1 cellular context compared by ENCODE assay signal in genomic region chr17:63956296-63956920, GRCh38.
TF ChIP-seq lines count a peak whose summit lies in the region.

No MANE protein-coding gene starts in this region.

TF ChIP-seq in HepG2, 621 proteins besides CTCF, POLR2A, EP300 and RAD21 (continued from another document and continues in another):
- no peak for TF ChIP-seq ZNF687 (CRISPR knock-in tag; IDR thresholded peaks at IDR 0.05)
- no peak for TF ChIP-seq SP5 (CRISPR knock-in tag; IDR thresholded peaks at IDR 0.05; ENCODE audit: borderline replicate concordance, low read depth)
- TF ChIP-seq DPF2 (CRISPR knock-in tag; IDR thresholded peaks at IDR 0.05; ENCODE audit: borderline replicate concordance, low read depth), result no peak
- TF ChIP-seq SIX4 (CRISPR knock-in tag; IDR thresholded peaks at IDR 0.05), result no peak
- peak; percentile 90; the same call in 1 of the 2 replicates for TF ChIP-seq DNMT3B (CRISPR knock-in tag; conservative IDR thresholded peaks at IDR 0.05)
- no peak for TF ChIP-seq SMAD1 (CRISPR knock-in tag; IDR thresholded peaks at IDR 0.05; ENCODE audit: borderline replicate concordance, low read depth)
- no peak for TF ChIP-seq RNF2 (conservative IDR thresholded peaks at IDR 0.05; ENCODE audit: low read depth)
- peak; percentile 73; the same call in 1 of the 2 replicates for TF ChIP-seq NR2F6 (IDR thresholded peaks at IDR 0.05)
- TF ChIP-seq NR2F6 (CRISPR knock-in tag; IDR thresholded peaks at IDR 0.05), result peak; percentile 79
- TF ChIP-seq POLR2G (IDR thresholded peaks at IDR 0.05; ENCODE audit: low read depth, low read length), result no peak
- TF ChIP-seq GMEB1 (CRISPR knock-in tag; IDR thresholded peaks at IDR 0.05; ENCODE audit: borderline replicate concordance), result no peak
- TF ChIP-seq ATF7 (IDR thresholded peaks at IDR 0.05), result no peak
- no peak for TF ChIP-seq ATF7 (CRISPR knock-in tag; IDR thresholded peaks at IDR 0.05)
- TF ChIP-seq SRSF9 (IDR thresholded peaks at IDR 0.05; ENCODE audit: borderline replicate concordance, insufficient read depth, low read depth, low read length, poor library complexity, severe bottlenecking), result no peak
- TF ChIP-seq ZNF788 (CRISPR knock-in tag; IDR thresholded peaks at IDR 0.05; ENCODE audit: borderline replicate concordance), result no peak
- TF ChIP-seq CREB1 (IDR thresholded peaks at IDR 0.05), result peak; percentile 68
- TF ChIP-seq CREB1 (CRISPR knock-in tag; IDR thresholded peaks at IDR 0.05), result no peak
- TF ChIP-seq ZSCAN21 (CRISPR knock-in tag; IDR thresholded peaks at IDR 0.05; ENCODE audit: borderline replicate concordance), result no peak
- peak; percentile 46 for TF ChIP-seq SKI (IDR thresholded peaks at IDR 0.05; ENCODE audit: partially characterized antibody)
- TF ChIP-seq ZNF331 (CRISPR knock-in tag; IDR thresholded peaks at IDR 0.05), result no peak
- TF ChIP-seq GFI1 (CRISPR knock-in tag; IDR thresholded peaks at IDR 0.05; ENCODE audit: borderline replicate concordance), result no peak; the same call in 1 of the 2 replicates
- no peak for TF ChIP-seq TCF7 (IDR thresholded peaks at IDR 0.05; ENCODE audit: low read depth)
- peak; percentile 51; the same call in 1 of the 2 replicates for TF ChIP-seq SALL1 (CRISPR knock-in tag; IDR thresholded peaks at IDR 0.05)
- peak; percentile 62; the same call in 1 of the 2 replicates for TF ChIP-seq ZNF501 (CRISPR knock-in tag; IDR thresholded peaks at IDR 0.05)
- TF ChIP-seq FIP1L1 (IDR thresholded peaks at IDR 0.05; ENCODE audit: borderline replicate concordance, insufficient read depth, low read depth, low read length), result no peak
- no peak for TF ChIP-seq ZNF281 (CRISPR knock-in tag; IDR thresholded peaks at IDR 0.05; ENCODE audit: borderline replicate concordance)
- peak; percentile 56; the same call in 1 of the 2 replicates for TF ChIP-seq THRA (CRISPR knock-in tag; IDR thresholded peaks at IDR 0.05; ENCODE audit: borderline replicate concordance)
- no peak; the same call in 1 of the 2 replicates for TF ChIP-seq ZNF430 (CRISPR knock-in tag; IDR thresholded peaks at IDR 0.05)
- no peak for TF ChIP-seq RFXANK (CRISPR knock-in tag; IDR thresholded peaks at IDR 0.05)
- no peak for TF ChIP-seq HNRNPLL (IDR thresholded peaks at IDR 0.05; ENCODE audit: low read depth, low read length, poor library complexity, severe bottlenecking)
- no peak; the same call in 1 of the 2 replicates for TF ChIP-seq CBX5 (CRISPR knock-in tag; IDR thresholded peaks at IDR 0.05; ENCODE audit: borderline replicate concordance)
- TF ChIP-seq GATA4 (IDR thresholded peaks at IDR 0.05; ENCODE audit: borderline replicate concordance, low read depth), result no peak
- no peak for TF ChIP-seq REST (IDR thresholded peaks at IDR 0.05; ENCODE audit: borderline replicate concordance in 1 of 2, low read depth in 1 of 2, low read length in 2 of 2)
- peak; percentile 86 for TF ChIP-seq RXRB (CRISPR knock-in tag; IDR thresholded peaks at IDR 0.05; ENCODE audit: borderline replicate concordance)
- TF ChIP-seq ZNF709 (CRISPR knock-in tag; IDR thresholded peaks at IDR 0.05), result no peak
- TF ChIP-seq ZNF275 (CRISPR knock-in tag; IDR thresholded peaks at IDR 0.05; ENCODE audit: borderline replicate concordance), result no peak
- TF ChIP-seq MTERF4 (CRISPR knock-in tag; IDR thresholded peaks at IDR 0.05), result no peak
- TF ChIP-seq HMG20A (CRISPR knock-in tag; IDR thresholded peaks at IDR 0.05; ENCODE audit: borderline replicate concordance), result peak; percentile 89; the same call in 1 of the 2 replicates
- TF ChIP-seq GTF2F1 (IDR thresholded peaks at IDR 0.05; ENCODE audit: low read length), result no peak
- TF ChIP-seq BCL6 (CRISPR knock-in tag; IDR thresholded peaks at IDR 0.05), result peak; percentile 85
- TF ChIP-seq KAT8 (CRISPR knock-in tag; IDR thresholded peaks at IDR 0.05), result peak; percentile 52; the same call in 1 of the 2 replicates
- TF ChIP-seq BCLAF1 (IDR thresholded peaks at IDR 0.05), result no peak
